ENCODE assay signal across 10 cellular contexts in the genomic region with DNA sequence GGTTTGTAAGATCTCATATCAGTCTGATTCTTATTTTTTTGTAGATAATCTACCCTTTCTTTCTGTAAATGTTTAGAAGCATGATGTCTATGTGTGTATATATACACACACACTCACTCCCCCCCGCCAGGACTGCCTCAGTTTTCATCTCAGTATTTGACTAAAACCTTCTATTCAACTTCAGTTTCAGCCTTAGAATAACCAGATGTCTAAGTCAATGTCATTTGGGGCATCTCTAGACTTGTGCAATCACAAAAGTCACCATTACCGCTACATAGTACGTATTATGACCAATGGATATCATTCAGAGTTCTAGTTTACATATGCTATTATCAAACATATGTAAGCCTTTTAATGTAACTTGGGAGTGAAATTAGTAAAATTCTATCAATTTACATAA. TPM values are rescaled to one million over a fixed set of nuclear protein-coding genes. Genes with fewer than 3 reads are reported as not detected.
DNase-seq lines count a peak whose midpoint lies in the region; ATAC-seq, FAIRE-seq and TF ChIP-seq lines count a peak whose summit lies in the region.
"Had no signal": no experiment of that assay in that cellular context is flagged by ENCODE, and none has a peak within 500 bp of the region (broad histone marks: within the 10 kb centered on the region; RNA-seq: fewer than 3 reads in every experiment).

No MANE protein-coding gene starts in this region.

- H3K27ac Mint-ChIP-seq in activated naive CD4-positive, alpha-beta T cell treated with anti-CD3 and anti-CD28 coated beads for 36 hours, result peak overlapping the region; percentile 78
- peak overlapping the region; percentile 8 for H3K27ac Mint-ChIP-seq in stimulated activated effector memory CD8-positive, alpha-beta T cell treated with anti-CD3 and anti-CD28 coated beads, Interleukin-12 subunit alpha, Interleukin-12 subunit beta, amount 100 ng/mL, for 72 hours
- peak overlapping the region in 2 of 7 donors; percentile 12 to 34 for H3K27ac Mint-ChIP-seq in CD14-positive monocyte

- peak overlapping the region in 2 of 4 experiments; percentile 91 to 93; a peak in 3 of 8 replicates for H3K4me3 ChIP-seq in H1 (ENCODE audit: extremely low read depth in 1 of 4, insufficient read depth in 2 of 4, low read depth in 3 of 4, low read length in 4 of 4)

- TF ChIP-seq EP300 in H1 (IDR thresholded peaks at IDR 0.05; ENCODE audit: borderline replicate concordance in 1 of 2, low read depth in 2 of 2, low read length in 2 of 2), result no peak

- H2AFZ ChIP-seq in H1 (ENCODE audit: low read length), result no peak overlapping the region

- no peak for TF ChIP-seq CTCF in H1 (IDR thresholded peaks at IDR 0.05; ENCODE audit: control extremely low read depth in 1 of 3, insufficient read depth in 1 of 3, low read depth in 1 of 3, low read length in 3 of 3)
- TF ChIP-seq CTCF in CD14-positive monocyte (IDR thresholded peaks at IDR 0.05), result no peak

- H2BK20ac ChIP-seq in H1 (ENCODE audit: low read length), result no peak overlapping the region

- H3K23me2 ChIP-seq in H1 (ENCODE audit: low read depth, low read length), result peaks cover 14% of the 10 kb centered on the region

- H3K36me3 ChIP-seq in H1 (ENCODE audit: control insufficient read depth in 2 of 4, insufficient read depth in 4 of 4, low read length in 3 of 4), result no peaks in the 10 kb centered on the region; a peak in 1 of 8 replicates

- no peak overlapping the region for H3K9ac ChIP-seq in H1 (replicated peaks in 1 of 4; ENCODE audit: extremely low read depth in 1 of 4, low read depth in 3 of 4, low read length in 3 of 4)

- no peaks in the 10 kb centered on the region for H3K79me1 ChIP-seq in H1 (ENCODE audit: low read depth, low read length)

- FAIRE-seq in H1 (lab: Jason Lieb, UNC), result no peak
- FAIRE-seq in GM12892 (lab: Jason Lieb, UNC), result no peak

- H2AK5ac ChIP-seq in H1 (ENCODE audit: low read depth, low read length), result no peak overlapping the region

- CTCF ChIA-PET in activated naive CD4-positive, alpha-beta T cell treated with anti-CD3 and anti-CD28 coated beads for 36 hours (lab: Charles Lee), result no interaction called here
- CTCF ChIA-PET in H1 (lab: Charles Lee; ENCODE audit: partially characterized antibody), result no interaction called here

- H4K20me1 ChIP-seq in H1 (replicated peaks in 1 of 2; ENCODE audit: control insufficient read depth in 1 of 2, insufficient read depth in 2 of 2, low read length in 2 of 2), result peaks cover 6 to 15% of the 10 kb centered on the region in 2 experiments

- peak; percentile 38 for DNase-seq in activated naive CD4-positive, alpha-beta T cell treated with anti-CD3 and anti-CD28 coated beads for 36 hours
- DNase-seq in activated naive CD4-positive, alpha-beta T cell (lab: John Stamatoyannopoulos, UW), result no peak
- DNase-seq in RKO (ENCODE audit: low spot score) (peak; percentile 16), H1 (ENCODE audit: low read depth in 1 of 2, low spot score in 2 of 2) (no peak), NCI-H1417 treated with DMSO at 0.1 percent for 48 hours (lab: John Stamatoyannopoulos, UW) (no peak), CD14-positive monocyte (ENCODE audit: low spot score) (no peak), GM12892 (ENCODE audit: insufficient read length) (no peak)
- DNase-seq in stimulated activated effector memory CD8-positive, alpha-beta T cell treated with anti-CD3 and anti-CD28 coated beads, Interleukin-12 subunit alpha, Interleukin-12 subunit beta, amount 100 ng/mL, for 72 hours (ENCODE audit: low spot score in 2 of 2), result peak in 1 of 2 donors; percentile 49
- DNase-seq: AML-193, amniotic stem cell had no signal

- no peaks in the 10 kb centered on the region for H3K9me3 ChIP-seq in H1 (ENCODE audit: insufficient read depth in 2 of 2, low read depth in 1 of 2, low read length in 1 of 2)

- peak overlapping the region; percentile 63; the same call in 1 of the 2 replicates for H3K18ac ChIP-seq in H1 (ENCODE audit: extremely low read depth, low read length)

- H2BK12ac ChIP-seq in H1 (ENCODE audit: low read depth, low read length), result no peak overlapping the region; the same call in 1 of the 2 replicates

- intact Hi-C loops in activated naive CD4-positive, alpha-beta T cell treated with anti-CD3 and anti-CD28 coated beads for 36 hours (cut with micrococcal nuclease), result no loop called here
- intact Hi-C loops in CD14-positive monocyte (cut with micrococcal nuclease), result no loop called here

- TF ChIP-seq RAD21 in H1 (IDR thresholded peaks at IDR 0.05 in 1 of 2, conservative IDR thresholded peaks at IDR 0.05 in 1 of 2; ENCODE audit: low read depth in 2 of 2, low read length in 2 of 2), result no peak

- H3K4me1 ChIP-seq in H1 (replicated peaks in 1 of 4; ENCODE audit: control insufficient read depth in 3 of 4, insufficient read depth in 4 of 4, low read length in 3 of 4), result peaks cover 0 to 21% (median 6%) of the 10 kb centered on the region in 4 experiments; a peak in 3 of 7 replicates

- H3K4me2 ChIP-seq in H1 (ENCODE audit: insufficient read depth in 1 of 2, low read depth in 2 of 2, low read length in 2 of 2), result peak overlapping the region; percentile 63 to 89

- no peaks in the 10 kb centered on the region for H3K27me3 ChIP-seq in H1 (replicated peaks in 1 of 4; ENCODE audit: control insufficient read depth in 3 of 4, extremely low read depth in 1 of 4, insufficient read depth in 3 of 4, low read length in 3 of 4)

- H3K27ac ChIP-seq in H1 (ENCODE audit: low read depth, low read length), result no peak overlapping the region

- peak overlapping the region; percentile 41; the same call in 1 of the 2 replicates for H2BK5ac ChIP-seq in H1 (ENCODE audit: low read depth, low read length)

- H3K27me3 Mint-ChIP-seq in activated naive CD4-positive, alpha-beta T cell treated with anti-CD3 and anti-CD28 coated beads for 36 hours (ENCODE audit: low read depth), result no peaks in the 10 kb centered on the region
- H3K27me3 Mint-ChIP-seq in CD14-positive monocyte (ENCODE audit: low read depth in 3 of 3), result no peaks in the 10 kb centered on the region

- peaks cover 13 to 69% of the 10 kb centered on the region in 2 experiments; a peak in 3 of 4 replicates for H3K79me2 ChIP-seq in H1 (ENCODE audit: control insufficient read depth in 1 of 2, insufficient read depth in 2 of 2, low read length in 2 of 2)

- H3K23ac ChIP-seq in H1 (ENCODE audit: insufficient read length), result no peak overlapping the region

- H3K9me3 Mint-ChIP-seq in activated naive CD4-positive, alpha-beta T cell treated with anti-CD3 and anti-CD28 coated beads for 36 hours, result no peaks in the 10 kb centered on the region
- H3K9me3 Mint-ChIP-seq in stimulated activated effector memory CD8-positive, alpha-beta T cell treated with anti-CD3 and anti-CD28 coated beads, Interleukin-12 subunit alpha, Interleukin-12 subunit beta, amount 100 ng/mL, for 72 hours, result no peaks in the 10 kb centered on the region
- H3K9me3 Mint-ChIP-seq in CD14-positive monocyte, result no peaks in the 10 kb centered on the region

- ATAC-seq in stimulated activated effector memory CD8-positive, alpha-beta T cell treated with anti-CD3 and anti-CD28 coated beads, Interleukin-12 subunit alpha, Interleukin-12 subunit beta, amount 100 ng/mL, for 72 hours, result no peak

- H4K91ac ChIP-seq in H1 (replicated peaks; ENCODE audit: insufficient read length, low read length), result no peak overlapping the region

- no peak overlapping the region for H3K56ac ChIP-seq in H1 (replicated peaks; ENCODE audit: insufficient read length, low read depth, low read length)

- no peak; a peak in 1 of 3 replicates for TF ChIP-seq POLR2A in H1 (IDR thresholded peaks at IDR 0.05; ENCODE audit: control extremely low read depth in 1 of 2, low read depth in 2 of 2, low read length in 2 of 2)
- TF ChIP-seq POLR2A in GM12892 (IDR thresholded peaks at IDR 0.05; ENCODE audit: low read depth, low read length), result no peak

- no peak overlapping the region for H4K8ac ChIP-seq in H1 (ENCODE audit: extremely low read depth, insufficient read depth, low read length)

- H3K4ac ChIP-seq in H1 (replicated peaks; ENCODE audit: insufficient read length, low read depth, low read length), result no peak overlapping the region

- H3K4me3 Mint-ChIP-seq in activated naive CD4-positive, alpha-beta T cell treated with anti-CD3 and anti-CD28 coated beads for 36 hours, result no peak overlapping the region
- peak overlapping the region; percentile 78 for H3K4me3 Mint-ChIP-seq in stimulated activated effector memory CD8-positive, alpha-beta T cell treated with anti-CD3 and anti-CD28 coated beads, Interleukin-12 subunit alpha, Interleukin-12 subunit beta, amount 100 ng/mL, for 72 hours
- no peak overlapping the region for H3K4me3 Mint-ChIP-seq in CD14-positive monocyte

- H3K4me1 Mint-ChIP-seq in activated naive CD4-positive, alpha-beta T cell treated with anti-CD3 and anti-CD28 coated beads for 36 hours (ENCODE audit: low read depth), result peaks cover 51% of the 10 kb centered on the region
- H3K4me1 Mint-ChIP-seq in stimulated activated effector memory CD8-positive, alpha-beta T cell treated with anti-CD3 and anti-CD28 coated beads, Interleukin-12 subunit alpha, Interleukin-12 subunit beta, amount 100 ng/mL, for 72 hours, result peaks cover 52% of the 10 kb centered on the region
- H3K4me1 Mint-ChIP-seq in CD14-positive monocyte, result peaks cover 60% of the 10 kb centered on the region

- no peak overlapping the region for H3K14ac ChIP-seq in H1 (ENCODE audit: insufficient read length)

- H4K5ac ChIP-seq in H1 (ENCODE audit: insufficient read length, low read depth, low read length), result peak overlapping the region; percentile 75

- H2BK15ac ChIP-seq in H1 (ENCODE audit: low read length), result no peak overlapping the region

- H3K36me3 Mint-ChIP-seq in activated naive CD4-positive, alpha-beta T cell treated with anti-CD3 and anti-CD28 coated beads for 36 hours (ENCODE audit: low read depth), result peaks cover 2% of the 10 kb centered on the region
- H3K36me3 Mint-ChIP-seq in stimulated activated effector memory CD8-positive, alpha-beta T cell treated with anti-CD3 and anti-CD28 coated beads, Interleukin-12 subunit alpha, Interleukin-12 subunit beta, amount 100 ng/mL, for 72 hours, result peaks cover 35% of the 10 kb centered on the region
- H3K36me3 Mint-ChIP-seq in CD14-positive monocyte, result peaks cover 16 to 28% of the 10 kb centered on the region in 2 donors

- peak overlapping the region; percentile 78 for H2BK120ac ChIP-seq in H1 (replicated peaks; ENCODE audit: low read depth, low read length)

- POLR2A ChIA-PET in H1 (lab: Charles Lee; ENCODE audit: partially characterized antibody), result interaction anchor here (0.6 to 8.0 kb wide), 3 partner anchors 32 to 201 kb away, joined by 3 to 278 read pairs (median 3); a partner anchor contains a TSS

- 63% methylated on average over 3 of the region's 3 CpGs; no CpG with 5 or more reads in 1 of the 2 experiments for WGBS in H1 (ENCODE audit: extremely low coverage in 1 of 2, insufficient coverage in 1 of 2, insufficient read length in 1 of 2, insufficient replicate concordance in 2 of 2, low coverage in 1 of 2, low lambda C conversion rate in 2 of 2, missing lambda C conversion rate in 1 of 2), 2 experiments

RNA-seq across cellular contexts. Expression of a gene that starts 53.3 kb away (rescaled TPM):
- total RNA-seq in activated naive CD4-positive, alpha-beta T cell treated with anti-CD3 and anti-CD28 coated beads for 36 hours, result 10 to 100 TPM; 24.7 to 28.7 TPM
- 8.1 and 13.1 TPM in 2 replicates for total RNA-seq in H1 (2021; fragmentation: NEBNext Ultra II Directional; extraction: Animal tissue kit (Norgen Biotek cat#: 25700))
- polyA plus RNA-seq in H1 (2011; rRNA removed) (15.4 and 24.6 TPM in 2 replicates), CD14-positive monocyte (10 to 100 TPM; 17.6 to 17.8 TPM)
- polyA plus RNA-seq in H1 (2011; cell fraction: cytosol; rRNA removed), result 21.2 TPM
- 18.4 TPM for polyA plus RNA-seq in H1 (2011; cell fraction: nucleus; rRNA removed)
- 12.6 to 15.9 TPM (median 15.0 TPM) in 4 replicates for polyA plus RNA-seq in H1 (2012, experiment 1 of 2)
- 19.4 TPM for polyA plus RNA-seq in H1 (2012, experiment 2 of 2)
- 9.5 TPM for polyA plus RNA-seq in H1 (2013, experiment 1 of 2)
- 9.5 TPM for polyA plus RNA-seq in H1 (2013, experiment 2 of 2)
- 1.9 and 2.5 TPM in 2 replicates for polyA minus RNA-seq in H1 (2011; rRNA and poly(A)+ RNA removed)
- polyA minus RNA-seq in H1 (2011; cell fraction: cytosol; rRNA and poly(A)+ RNA removed), result 4.9 TPM
- 13.0 TPM for polyA minus RNA-seq in H1 (2011; cell fraction: nucleus; rRNA and poly(A)+ RNA removed)
- 16.0 TPM for polyA plus RNA-seq in GM12892 (2012; ENCODE audit: missing spikeins)

Comparison
In these comparisons a context has a peak if more than half of its experiments do, and no peak if none do; other contexts are left out.
1. DNase-seq: peak in activated naive CD4-positive, alpha-beta T cell treated with anti-CD3 and anti-CD28 coated beads for 36 hours (single experiment) and RKO (single experiment); none in activated naive CD4-positive, alpha-beta T cell (0 of 4), H1 (0 of 2), NCI-H1417 treated with DMSO at 0.1 percent for 48 hours (single experiment), CD14-positive monocyte (single experiment) and GM12892 (single experiment).